ENCODE assay signal across 15 cellular contexts in genomic region chr3:48928679-48929078, GRCh38. TPM values are rescaled to one million over a fixed set of nuclear protein-coding genes. Genes with fewer than 3 reads are reported as not detected.
DNase-seq lines count a peak whose midpoint lies in the region; ATAC-seq and TF ChIP-seq lines count a peak whose summit lies in the region.
"Had no signal": no experiment of that assay in that cellular context is flagged by ENCODE, and none has a peak within 500 bp of the region (broad histone marks: within the 10 kb centered on the region; RNA-seq: fewer than 3 reads in every experiment).

No MANE protein-coding gene starts in this region.

- H3K4me1 ChIP-seq in BLaER1 = peaks cover 34% of the 10 kb centered on the region
- peaks cover 50% of the 10 kb centered on the region for H3K4me1 ChIP-seq in DOHH2 (ENCODE audit: control insufficient read depth, low read length)

- H3K9me3 ChIP-seq in BLaER1 (no peaks in the 10 kb centered on the region), DOHH2 (ENCODE audit: control insufficient read depth, insufficient read depth, low read length) (no peaks in the 10 kb centered on the region)
- H3K9me3 ChIP-seq: body of pancreas, suprapubic skin had no signal

- peaks cover 67% of the 10 kb centered on the region for H3K36me3 Mint-ChIP-seq in activated CD8-positive, alpha-beta T cell treated with anti-CD3 and anti-CD28 coated beads for 36 hours (ENCODE audit: low read depth)
- H3K36me3 Mint-ChIP-seq: IgD-negative memory B cell had no signal

- TF ChIP-seq CTCF in DOHH2 (IDR thresholded peaks at IDR 0.05; ENCODE audit: low read depth, low read length, poor library complexity, severe bottlenecking) = no peak
- no peak for TF ChIP-seq CTCF in activated CD8-positive, alpha-beta T cell treated with anti-CD3 and anti-CD28 coated beads for 36 hours (IDR thresholded peaks at IDR 0.05)

- H3K36me3 ChIP-seq in BLaER1 (peaks cover 99% of the 10 kb centered on the region), DOHH2 (ENCODE audit: control insufficient read depth, low read length) (peaks cover 77% of the 10 kb centered on the region)

- CTCF ChIA-PET in activated CD8-positive, alpha-beta T cell treated with anti-CD3 and anti-CD28 coated beads for 36 hours (lab: Charles Lee) = interaction anchor here (0.8 to 0.9 kb wide), 2 partner anchors 9 kb away, joined by 4 to 5 read pairs; no protein-coding TSS in a partner anchor

- H4K20me1 ChIP-seq in BLaER1 = peaks cover 100% of the 10 kb centered on the region
- peaks cover 17% of the 10 kb centered on the region for H4K20me1 ChIP-seq in DOHH2 (ENCODE audit: control insufficient read depth, insufficient read depth, low read depth, low read length)

- peaks cover 64% of the 10 kb centered on the region for H3K4me1 Mint-ChIP-seq in activated CD8-positive, alpha-beta T cell treated with anti-CD3 and anti-CD28 coated beads for 36 hours (ENCODE audit: low read depth)

- H3K79me2 ChIP-seq in DOHH2 (ENCODE audit: control insufficient read depth, low read length) = peaks cover 100% of the 10 kb centered on the region

- H3K4me2 ChIP-seq in BLaER1 (peak overlapping the region; percentile 25), DOHH2 (ENCODE audit: low read length) (peak overlapping the region; percentile 35)

- H3K4me3 ChIP-seq in BLaER1 (no peak overlapping the region), DOHH2 (ENCODE audit: low read length) (no peak overlapping the region)
- H3K4me3 ChIP-seq: body of pancreas, suprapubic skin had no signal

- no peaks in the 10 kb centered on the region for H3K9me3 Mint-ChIP-seq in activated CD8-positive, alpha-beta T cell treated with anti-CD3 and anti-CD28 coated beads for 36 hours
- H3K9me3 Mint-ChIP-seq: IgD-negative memory B cell had no signal

- H3K9me2 ChIP-seq in DOHH2 (replicated peaks; ENCODE audit: control insufficient read depth, low read length) = no peaks in the 10 kb centered on the region

- H3K9ac ChIP-seq in BLaER1 = no peak overlapping the region

- POLR2A ChIA-PET in activated CD8-positive, alpha-beta T cell treated with anti-CD3 and anti-CD28 coated beads for 36 hours (lab: Charles Lee) = interaction anchor here (0.9 to 4.7 kb wide), 3 partner anchors 10 to 82 kb away, joined by 3 to 35 read pairs (median 4); partner anchors contain the start of gene ARIH2

- no peak overlapping the region for H3K27ac ChIP-seq in BLaER1
- no peak overlapping the region for H3K27ac ChIP-seq in DOHH2 (ENCODE audit: low read depth, low read length)
- H3K27ac ChIP-seq: body of pancreas, suprapubic skin had no signal

- H3K27ac Mint-ChIP-seq in activated CD8-positive, alpha-beta T cell treated with anti-CD3 and anti-CD28 coated beads for 36 hours = peak overlapping the region; percentile 67
- H3K27ac Mint-ChIP-seq: IgD-negative memory B cell had no signal

- H3K4me3 Mint-ChIP-seq in activated CD8-positive, alpha-beta T cell treated with anti-CD3 and anti-CD28 coated beads for 36 hours = peak overlapping the region; percentile 26
- H3K4me3 Mint-ChIP-seq: IgD-negative memory B cell had no signal

- peak; percentile 31 for ATAC-seq in activated CD8-positive, alpha-beta T cell treated with anti-CD3 and anti-CD28 coated beads for 36 hours
- ATAC-seq in HG02938 (IDR thresholded peaks at IDR 0.05; ENCODE audit: unreplicated experiment) = no peak
- ATAC-seq: body of pancreas, HCT116 had no signal

- H3K27me3 ChIP-seq in BLaER1 (no peaks in the 10 kb centered on the region), DOHH2 (ENCODE audit: control insufficient read depth, low read length) (no peaks in the 10 kb centered on the region)
- H3K27me3 ChIP-seq: body of pancreas, suprapubic skin had no signal

- H3F3A ChIP-seq in DOHH2 (ENCODE audit: control insufficient read depth, insufficient read depth) = no peaks in the 10 kb centered on the region; the same call in 1 of the 2 replicates

- no peaks in the 10 kb centered on the region for H3K27me3 Mint-ChIP-seq in activated CD8-positive, alpha-beta T cell treated with anti-CD3 and anti-CD28 coated beads for 36 hours
- H3K27me3 Mint-ChIP-seq: IgD-negative memory B cell had no signal

- no peak for DNase-seq in activated CD8-positive, alpha-beta T cell treated with anti-CD3 and anti-CD28 coated beads for 36 hours
- DNase-seq in hepatic stellate cell (ENCODE audit: low spot score) (peak; percentile 54), cerebellar nuclear complex (lab: John Stamatoyannopoulos, UW) (no peak), HuH-7.5 (ENCODE audit: low spot score) (no peak)
- no peak for DNase-seq in stimulated activated CD4-positive, alpha-beta T cell treated with anti-CD3 and anti-CD28 coated beads, Interleukin-1b, Interleukin-23, amount 100 ng/mL, for 48 hours
- DNase-seq: body of pancreas, DMS 273 treated with DMSO at 0.1 percent for 48 hours, NCI-H187 treated with DMSO at 0.1 percent for 48 hours, right cardiac atrium had no signal

- intact Hi-C loops in activated CD8-positive, alpha-beta T cell treated with anti-CD3 and anti-CD28 coated beads for 36 hours (cut with micrococcal nuclease) = no loop called here

RNA-seq across cellular contexts. Expression of gene ARIH2, which starts 10.0 kb away (rescaled TPM):
- 100 to 1,000 TPM in 1 of 2 experiments, 10 to 100 TPM in 1; 98.2 to 115 TPM for total RNA-seq in activated CD8-positive, alpha-beta T cell treated with anti-CD3 and anti-CD28 coated beads for 36 hours

RNA-seq across cellular contexts. Expression of gene SLC25A20, which starts 30.0 kb away (rescaled TPM):
- total RNA-seq in activated CD8-positive, alpha-beta T cell treated with anti-CD3 and anti-CD28 coated beads for 36 hours = 10 to 100 TPM; 14.8 to 16.8 TPM
